In genomic region chr10:50051995-50052660, GRCh38 we compare ENCODE assay signal across 8 cellular contexts. TPM values are rescaled to one million over a fixed set of nuclear protein-coding genes. Genes with fewer than 3 reads are reported as not detected.
A peak's percentile ranks its signal among the peaks of the same experiment; 100 is the strongest.
DNase-seq lines count a peak whose midpoint lies in the region; ATAC-seq, FAIRE-seq and TF ChIP-seq lines count a peak whose summit lies in the region.
"Not testable (repeated sequence)": the region's sequence is repeated elsewhere in the genome, so short reads cannot be mapped to it uniquely, and the experiment has no call there.

No MANE protein-coding gene starts in this region.

- H3K4me1 ChIP-seq in SK-N-SH (ENCODE audit: control insufficient read depth in 1 of 2, insufficient read depth in 2 of 2, low read depth in 1 of 2, low read length in 1 of 2); small intestine (ENCODE audit: control insufficient read depth in 2 of 2, insufficient read depth in 1 of 2, low read depth in 1 of 2, low read length in 1 of 2): not testable (repeated sequence)

- not testable (repeated sequence) for FAIRE-seq in small intestine (lab: Jason Lieb, UNC)

- not testable (repeated sequence) for TF ChIP-seq RAD21 in SK-N-SH (IDR thresholded peaks at IDR 0.05; ENCODE audit: low read length)

- not testable (repeated sequence) for H3K79me2 ChIP-seq in SK-N-SH (ENCODE audit: insufficient read depth)

- POLR2A ChIA-PET in SK-N-SH (lab: Yijun Ruan, JAX) = not testable (repeated sequence)

- not testable (repeated sequence) for H4K20me1 ChIP-seq in SK-N-SH (ENCODE audit: insufficient read depth)

- TF ChIP-seq EP300 in SK-N-SH (IDR thresholded peaks at IDR 0.05; ENCODE audit: borderline replicate concordance in 1 of 2, low read depth in 1 of 2, low read length in 1 of 2) = not testable (repeated sequence)

- TF ChIP-seq CTCF in SK-N-SH (IDR thresholded peaks at IDR 0.05) = not testable (repeated sequence)

- ATAC-seq in GM18868 (IDR thresholded peaks at IDR 0.05; ENCODE audit: unreplicated experiment) = peak; percentile 86
- ATAC-seq in GM21717 (IDR thresholded peaks at IDR 0.05; ENCODE audit: unreplicated experiment) = peak; percentile 74
- peak; percentile 58 for ATAC-seq in HG03196 (IDR thresholded peaks at IDR 0.05; ENCODE audit: unreplicated experiment)

- H3K9ac ChIP-seq in SK-N-SH = 0 out of 2 replicates have a peak overlapping the region, but pooled peaks have one; percentile 11

- not testable (repeated sequence) for H3F3A ChIP-seq in SK-N-SH (replicated peaks; ENCODE audit: insufficient read depth)

- WGBS in SK-N-SH (ENCODE audit: low lambda C conversion rate) = 74% methylated on average over 3 of the region's 3 CpGs
- WGBS in small intestine, 3 donors = 35 to 52% (median 43%) methylated on average over 3 of the region's 3 CpGs

- not testable (repeated sequence) for H3K36me3 ChIP-seq in SK-N-SH (replicated peaks in 1 of 2; ENCODE audit: control insufficient read depth in 1 of 2, insufficient read depth in 2 of 2, low read length in 1 of 2); small intestine (ENCODE audit: control insufficient read depth in 2 of 2, insufficient read depth in 2 of 2, low read length in 2 of 2)

- H3K27me3 ChIP-seq in SK-N-SH (ENCODE audit: insufficient read depth); small intestine (ENCODE audit: control insufficient read depth in 2 of 2, insufficient read depth in 2 of 2, low read length in 2 of 2): not testable (repeated sequence)

- CTCF ChIA-PET in SK-N-SH (lab: Yijun Ruan, JAX) = not testable (repeated sequence)

- H3K27ac ChIP-seq in SK-N-SH (ENCODE audit: low read depth in 2 of 2, low read length in 1 of 2) = not testable (repeated sequence)
- H3K27ac ChIP-seq in small intestine (ENCODE audit: low read depth in 1 of 2, low read length in 1 of 2) = peak overlapping the region in 1 of 2 donors; percentile 70

- not testable (repeated sequence) for H3K9me3 ChIP-seq in SK-N-SH; small intestine (ENCODE audit: control insufficient read depth, low read depth)

- peak overlapping the region; percentile 52; the same call in 1 of the 2 replicates for H3K4me2 ChIP-seq in SK-N-SH

- 0 out of 4 replicates have a peak overlapping the region, but pooled peaks of 1 of the 2 experiments have one; percentile 21 for H3K4me3 ChIP-seq in SK-N-SH (ENCODE audit: low read depth in 2 of 2, low read length in 1 of 2)
- H3K4me3 ChIP-seq in small intestine (ENCODE audit: low read depth in 1 of 2, low read length in 2 of 2) = not testable (repeated sequence)

- DNase-seq in AG08396 (ENCODE audit: low spot score) = peak; percentile 36
- DNase-seq in SK-N-SH = not testable (repeated sequence)
- DNase-seq in dermis blood vessel endothelial cell = peak; percentile 36
- peak; percentile 40 for DNase-seq in kidney glomerular epithelial cell (lab: John Stamatoyannopoulos, UW)
- peak; percentile 10 for DNase-seq in small intestine

- H3K9me2 ChIP-seq in SK-N-SH = not testable (repeated sequence)

- H2AFZ ChIP-seq in SK-N-SH (ENCODE audit: low read depth) = 0 out of 2 replicates have a peak overlapping the region, but pooled peaks have one; percentile 8

RNA-seq across cellular contexts. Expression of gene WASHC2A, which starts 15.6 kb away (rescaled TPM):
- polyA plus RNA-seq in SK-N-SH (2012; rRNA removed) = 16.9 and 24.0 TPM in 2 replicates
- polyA plus RNA-seq in SK-N-SH (2012; cell fraction: cytosol; rRNA removed) = 17.9 and 18.4 TPM in 2 replicates
- polyA plus RNA-seq in SK-N-SH (2012; cell fraction: nucleus; rRNA removed) = 30.8 and 48.6 TPM in 2 replicates
- total RNA-seq in dermis blood vessel endothelial cell = 45.3 and 61.3 TPM in 2 replicates
- polyA plus RNA-seq in small intestine = 10 to 100 TPM; 15.1 to 20.4 (median 20.2) TPM
